In genomic region chr5:84618262-84618661, GRCh38 we compare ENCODE assay signal across 24 cellular contexts.
"Had no signal": no experiment of that assay in that cellular context is flagged by ENCODE, and none has a peak within 500 bp of the region (broad histone marks: within the 10 kb centered on the region; RNA-seq: fewer than 3 reads in every experiment).

No MANE protein-coding gene starts in this region.

- DNase-seq: activated B cell treated with CpG ODN at 0.5 μM for 24 hours; activated CD4-positive, alpha-beta memory T cell treated with anti-CD3 and anti-CD28 coated beads for 36 hours; activated CD4-positive, alpha-beta T cell treated with anti-CD3 and anti-CD28 coated beads for 4 hours; activated naive CD4-positive, alpha-beta T cell treated with Interleukin-2 at 50 U/mL for 16 hours; activated naive CD8-positive, alpha-beta T cell treated with anti-CD3 and anti-CD28 coated beads for 36 hours; activated T-cell treated with anti-CD3 and anti-CD28 coated beads, Interleukin-2, amount 50 U/mL, for 48 hours; central memory CD4-positive, alpha-beta T cell; dorsolateral prefrontal cortex; effector memory CD8-positive, alpha-beta T cell; esophagus squamous epithelium; head of caudate nucleus; hypothalamus; left ventricle myocardium superior; mammary epithelial cell; midbrain; natural killer cell; small intestine; stimulated activated CD4-positive, alpha-beta T cell treated with anti-CD3 and anti-CD28 coated beads, Interleukin-2, amount 100 ng/mL, for 24 hours; transverse colon had no signal

- H3K27me3 Mint-ChIP-seq: activated B cell treated with CpG ODN at 0.5 μM for 24 hours; activated CD4-positive, alpha-beta memory T cell treated with anti-CD3 and anti-CD28 coated beads for 36 hours; activated naive CD8-positive, alpha-beta T cell treated with anti-CD3 and anti-CD28 coated beads for 36 hours; effector memory CD8-positive, alpha-beta T cell; stimulated activated memory B cell treated with anti-CD40 and anti-IgM and Interleukin-4, amounts not matched to agents 10 μg/mL and 1 μg/mL and 100 μg/mL, for 72 hours had no signal

- H3K27ac Mint-ChIP-seq: activated B cell treated with CpG ODN at 0.5 μM for 24 hours; activated CD4-positive, alpha-beta memory T cell treated with anti-CD3 and anti-CD28 coated beads for 36 hours; activated naive CD8-positive, alpha-beta T cell treated with anti-CD3 and anti-CD28 coated beads for 36 hours; effector memory CD8-positive, alpha-beta T cell; natural killer cell; stimulated activated memory B cell treated with anti-CD40 and anti-IgM and Interleukin-4, amounts not matched to agents 10 μg/mL and 1 μg/mL and 100 μg/mL, for 72 hours had no signal

- H3K9me3 Mint-ChIP-seq: activated B cell treated with CpG ODN at 0.5 μM for 24 hours; activated CD4-positive, alpha-beta memory T cell treated with anti-CD3 and anti-CD28 coated beads for 36 hours; activated naive CD8-positive, alpha-beta T cell treated with anti-CD3 and anti-CD28 coated beads for 36 hours; stimulated activated memory B cell treated with anti-CD40 and anti-IgM and Interleukin-4, amounts not matched to agents 10 μg/mL and 1 μg/mL and 100 μg/mL, for 72 hours had no signal

- H3K4me3 Mint-ChIP-seq: activated B cell treated with CpG ODN at 0.5 μM for 24 hours; activated CD4-positive, alpha-beta memory T cell treated with anti-CD3 and anti-CD28 coated beads for 36 hours; activated naive CD8-positive, alpha-beta T cell treated with anti-CD3 and anti-CD28 coated beads for 36 hours; effector memory CD8-positive, alpha-beta T cell; natural killer cell; stimulated activated memory B cell treated with anti-CD40 and anti-IgM and Interleukin-4, amounts not matched to agents 10 μg/mL and 1 μg/mL and 100 μg/mL, for 72 hours had no signal

- ATAC-seq: effector memory CD8-positive, alpha-beta T cell; gastroesophageal sphincter; left ventricle myocardium superior; natural killer cell; sciatic nerve; stimulated activated memory B cell treated with anti-CD40 and anti-IgM and Interleukin-4, amounts not matched to agents 10 μg/mL and 1 μg/mL and 100 μg/mL, for 72 hours had no signal

- H3K4me1 Mint-ChIP-seq: activated B cell treated with CpG ODN at 0.5 μM for 24 hours; natural killer cell; stimulated activated memory B cell treated with anti-CD40 and anti-IgM and Interleukin-4, amounts not matched to agents 10 μg/mL and 1 μg/mL and 100 μg/mL, for 72 hours had no signal

- FAIRE-seq: astrocyte, urothelium cell line had no signal

- H3K36me3 Mint-ChIP-seq: activated CD4-positive, alpha-beta memory T cell treated with anti-CD3 and anti-CD28 coated beads for 36 hours; activated naive CD8-positive, alpha-beta T cell treated with anti-CD3 and anti-CD28 coated beads for 36 hours; natural killer cell; stimulated activated memory B cell treated with anti-CD40 and anti-IgM and Interleukin-4, amounts not matched to agents 10 μg/mL and 1 μg/mL and 100 μg/mL, for 72 hours had no signal
